Comparison of ENCODE assay signal across 11 cellular contexts in genomic region chr1:88504601-88505000, GRCh38.
"Had no signal": no experiment of that assay in that cellular context is flagged by ENCODE, and none has a peak within 500 bp of the region (broad histone marks: within the 10 kb centered on the region; RNA-seq: fewer than 3 reads in every experiment).

No MANE protein-coding gene starts in this region.

- H3K4me1 ChIP-seq: HAP-1 had no signal

- H3K27ac ChIP-seq: GM23248 had no signal

- H3K9ac ChIP-seq: GM23248 had no signal

- DNase-seq: GM23248, GOT3, H7, H9, HCEC 1CT, HFFc6 had no signal

- FAIRE-seq: H1, H54 had no signal

- ATAC-seq: GM23338, HCT116 had no signal

- H3K9me3 ChIP-seq: HAP-1 had no signal

- H3K4me2 ChIP-seq: GM23338 had no signal

- H3K36me3 ChIP-seq: HAP-1 had no signal

- H3K4me3 ChIP-seq: GM23248, GM23338, HAP-1 had no signal

- H2AFZ ChIP-seq: GM23248, GM23338 had no signal
